24 cellular contexts compared by ENCODE assay signal in genomic region chr2:185187421-185187820, GRCh38.
DNase-seq lines count a peak whose midpoint lies in the region; ATAC-seq and TF ChIP-seq lines count a peak whose summit lies in the region.
"Had no signal": no experiment of that assay in that cellular context is flagged by ENCODE, and none has a peak within 500 bp of the region (broad histone marks: within the 10 kb centered on the region; RNA-seq: fewer than 3 reads in every experiment).

No MANE protein-coding gene starts in this region.

- no peak for TF ChIP-seq CTCF in mammary epithelial cell (conservative IDR thresholded peaks at IDR 0.05 in 1 of 2, IDR thresholded peaks at IDR 0.05 in 1 of 2; ENCODE audit: extremely low read depth in 1 of 2, insufficient read depth in 1 of 2, low read depth in 1 of 2, low read length in 2 of 2)

- H3K14ac ChIP-seq in mesenchymal stem cell (ENCODE audit: low read length in 2 of 2): peak overlapping the region in 1 of 2 experiments; percentile 5

- H2AK5ac ChIP-seq in mesenchymal stem cell (ENCODE audit: low read length, severe bottlenecking): peak overlapping the region; percentile 8

- H2AFZ ChIP-seq in mammary epithelial cell (ENCODE audit: low read depth, low read length): no peak overlapping the region
- no peak overlapping the region for H2AFZ ChIP-seq in mesenchymal stem cell (ENCODE audit: low read depth, low read length)

- dilution Hi-C loops in mammary epithelial cell (cut with HindIII; ENCODE audit: low sequenced_read_pairs): no loop called here

- no peaks in the 10 kb centered on the region for H3K9me3 ChIP-seq in mammary epithelial cell (replicated peaks; ENCODE audit: insufficient read depth, low read length)
- H3K9me3 ChIP-seq in mesenchymal stem cell (ENCODE audit: control insufficient read depth, low read length): no peaks in the 10 kb centered on the region
- H3K9me3 ChIP-seq: BE2C, HAP-1, SK-N-SH had no signal

- H2BK15ac ChIP-seq in mesenchymal stem cell (ENCODE audit: low read depth, poor library complexity, severe bottlenecking): no peak overlapping the region

- no peaks in the 10 kb centered on the region for H3K79me2 ChIP-seq in mammary epithelial cell (ENCODE audit: insufficient read depth, low read length)

- no peaks in the 10 kb centered on the region for H3K79me1 ChIP-seq in mesenchymal stem cell (replicated peaks; ENCODE audit: low read length, poor library complexity, severe bottlenecking)

- no peak overlapping the region for H3K18ac ChIP-seq in mesenchymal stem cell (ENCODE audit: low read depth in 1 of 2, low read length in 2 of 2)

- H2BK120ac ChIP-seq in mesenchymal stem cell (ENCODE audit: low read depth, low read length): no peak overlapping the region

- no peaks in the 10 kb centered on the region for H4K20me1 ChIP-seq in mammary epithelial cell (ENCODE audit: insufficient read depth, low read length)

- intact Hi-C loops in mammary epithelial cell (cut with micrococcal nuclease): no loop called here

- peak; percentile 67 for DNase-seq in ELR (ENCODE audit: low read depth)
- peak; percentile 59 for DNase-seq in HT1080 (ENCODE audit: low read depth)
- peak; percentile 21 for DNase-seq in mammary epithelial cell
- no peak for DNase-seq in mesenchymal stem cell
- no peak for DNase-seq in NCI-H146 treated with DMSO at 0.1 percent for 48 hours (lab: John Stamatoyannopoulos, UW; ENCODE audit: unreplicated experiment)
- DNase-seq in hypothalamus (lab: John Stamatoyannopoulos, UW): no peak
- DNase-seq in stimulated activated CD4-positive, alpha-beta T cell treated with anti-CD3 and anti-CD28 coated beads, Interleukin-4, amount 100 ng/mL, for 4 hours: no peak
- DNase-seq: BE2C, EL, IMR-90, MV-4-11, NCI-H1105 treated with DMSO at 0.1 percent for 48 hours, NCI-H1694, NCI-H2081, NCI-H2171 treated with DMSO at 0.1 percent for 48 hours, NCI-H446, NCI-H526 treated with DMSO at 0.1 percent for 48 hours, RPMI8226, SHP77, SK-N-SH had no signal

- BruUV-seq in mammary epithelial cell (replicated peaks; lab: Mats Ljungman, UMichigan): no TSS peak

- CTCF ChIA-PET in mammary epithelial cell (lab: Charles Lee; ENCODE audit: low non-redundant PET): no interaction called here

- no peak overlapping the region for H2BK12ac ChIP-seq in mesenchymal stem cell (ENCODE audit: low read length in 2 of 2)

- H3K27ac ChIP-seq in mammary epithelial cell (ENCODE audit: insufficient read depth, low read depth, low read length): no peak overlapping the region
- H3K27ac ChIP-seq in mesenchymal stem cell (ENCODE audit: low read length, poor library complexity, severe bottlenecking): no peak overlapping the region
- H3K27ac ChIP-seq: KMS-11 had no signal

- H4K8ac ChIP-seq in mesenchymal stem cell (ENCODE audit: low read length): no peak overlapping the region

- no peaks in the 10 kb centered on the region for H3K4me1 ChIP-seq in mammary epithelial cell (ENCODE audit: insufficient read depth, low read length)
- H3K4me1 ChIP-seq in mesenchymal stem cell (ENCODE audit: control insufficient read depth, insufficient read depth, low read depth, low read length): peaks cover 2% of the 10 kb centered on the region
- H3K4me1 ChIP-seq: BE2C, HAP-1 had no signal

- no peak for ATAC-seq in HG03342 (IDR thresholded peaks at IDR 0.05; ENCODE audit: unreplicated experiment)
- ATAC-seq: GM12878 had no signal

- H3K4ac ChIP-seq in mesenchymal stem cell (ENCODE audit: low read depth in 1 of 2, low read length in 2 of 2): no peak overlapping the region

- WGBS in mammary epithelial cell (ENCODE audit: low coverage, missing lambda C conversion rate): 54% methylated on average over 3 of the region's 3 CpGs
- WGBS in mesenchymal stem cell: 88% methylated on average over 3 of the region's 3 CpGs

- H3K4me2 ChIP-seq in mammary epithelial cell (ENCODE audit: insufficient read depth, low read depth, low read length): no peak overlapping the region
- no peak overlapping the region for H3K4me2 ChIP-seq in mesenchymal stem cell (ENCODE audit: low read length, poor library complexity, severe bottlenecking)
- H3K4me2 ChIP-seq: KMS-11, SK-N-SH had no signal

- no peak overlapping the region for H3K23ac ChIP-seq in mesenchymal stem cell (ENCODE audit: low read length in 2 of 2)

- H3K27me3 ChIP-seq in mammary epithelial cell (ENCODE audit: insufficient read depth, low read length): peaks cover 1% of the 10 kb centered on the region
- H3K27me3 ChIP-seq in mesenchymal stem cell (ENCODE audit: control insufficient read depth in 1 of 2, insufficient read depth in 1 of 2, low read length in 2 of 2): no peaks in the 10 kb centered on the region
- H3K27me3 ChIP-seq: BE2C had no signal

- H4K91ac ChIP-seq in mesenchymal stem cell (ENCODE audit: low read length): no peak overlapping the region

- H3K9ac ChIP-seq in mammary epithelial cell (ENCODE audit: insufficient read depth, low read length) (no peak overlapping the region), mesenchymal stem cell (ENCODE audit: low read length) (no peak overlapping the region)
- H3K9ac ChIP-seq: KMS-11, SK-N-SH had no signal

- in situ Hi-C loops in mammary epithelial cell (cut with MboI; ENCODE audit: low sequenced_read_pairs in 2 of 2): no loop called here

- no peak overlapping the region for H2BK5ac ChIP-seq in mesenchymal stem cell (ENCODE audit: low read depth, low read length, poor library complexity, severe bottlenecking)

- H3K4me3 ChIP-seq in mammary epithelial cell (replicated peaks in 1 of 3; ENCODE audit: insufficient read depth in 1 of 3, low read depth in 2 of 3, low read length in 3 of 3) (no peak overlapping the region), mesenchymal stem cell (ENCODE audit: insufficient read depth in 1 of 2, low read depth in 1 of 2, low read length in 2 of 2) (no peak overlapping the region)
- H3K4me3 ChIP-seq: GM12878, HAP-1 had no signal

- no peaks in the 10 kb centered on the region for H3K36me3 ChIP-seq in mammary epithelial cell (ENCODE audit: insufficient read depth, low read length)
- no peaks in the 10 kb centered on the region for H3K36me3 ChIP-seq in mesenchymal stem cell (ENCODE audit: control insufficient read depth in 1 of 2, insufficient read depth in 2 of 2, low read depth in 1 of 2, low read length in 2 of 2)
- H3K36me3 ChIP-seq: BE2C, HAP-1 had no signal

Comparison
In these comparisons a context has a peak if more than half of its experiments do, and no peak if none do; other contexts are left out.
1. DNase-seq: peak in ELR (single experiment), HT1080 (single experiment) and mammary epithelial cell (single experiment); none in mesenchymal stem cell (single experiment), NCI-H146 treated with DMSO at 0.1 percent for 48 hours (single experiment), hypothalamus (0 of 51) and stimulated activated CD4-positive, alpha-beta T cell treated with anti-CD3 and anti-CD28 coated beads, Interleukin-4, amount 100 ng/mL, for 4 hours (0 of 2).